24 cellular contexts compared by ENCODE assay signal in the genomic region with DNA sequence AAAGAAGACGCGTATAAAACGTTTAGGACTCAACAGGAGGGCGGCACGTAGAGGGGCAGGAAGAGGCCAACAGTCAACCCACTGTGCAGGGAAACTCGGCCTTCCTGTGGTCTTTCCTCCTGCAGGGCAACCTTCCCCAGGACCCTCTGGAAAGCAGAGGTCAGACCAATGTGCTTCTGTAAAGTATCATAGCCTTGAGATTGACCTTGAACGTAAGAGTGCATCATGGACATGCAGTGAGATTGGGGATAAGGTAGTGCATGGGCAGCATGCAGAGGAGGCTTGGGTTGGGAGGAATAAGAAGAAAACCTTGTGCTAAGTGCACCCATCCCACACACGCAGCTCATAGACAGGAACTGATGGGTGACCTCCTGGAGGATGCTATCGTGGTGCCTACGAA. TPM values are rescaled to one million over a fixed set of nuclear protein-coding genes. Genes with fewer than 3 reads are reported as not detected.
DNase-seq lines count a peak whose midpoint lies in the region; ATAC-seq, FAIRE-seq and TF ChIP-seq lines count a peak whose summit lies in the region.
"Had no signal": no experiment of that assay in that cellular context is flagged by ENCODE, and none has a peak within 500 bp of the region (broad histone marks: within the 10 kb centered on the region; RNA-seq: fewer than 3 reads in every experiment).

No MANE protein-coding gene starts in this region.

- DNase-seq in A549 (ENCODE audit: low read depth in 1 of 2, low spot score in 1 of 2) (no peak), esophagus muscularis mucosa (ENCODE audit: extremely low spot score) (peak; percentile 79), ureter (ENCODE audit: low spot score) (peak; percentile 3), stomach (no peak), erythroblast (lab: John Stamatoyannopoulos, UW) (no peak), UCSD-AML1 (lab: John Stamatoyannopoulos, UW; ENCODE audit: unreplicated experiment) (no peak)
- no peak for DNase-seq in activated CD4-positive, alpha-beta memory T cell treated with anti-CD3 and anti-CD28 coated beads, Interleukin-2, amount 10 ng/mL, durations not matched to agents 7 days and 5 days
- DNase-seq: 8988T; AML-193; Caco-2; Calu3; CD4-positive, alpha-beta T cell; CD8-positive, alpha-beta T cell; DMS79 treated with DMSO at 0.1 percent for 48 hours; GF-D8 had no signal

- H3K4me1 Mint-ChIP-seq in activated CD4-positive, alpha-beta memory T cell treated with anti-CD3 and anti-CD28 coated beads, Interleukin-2, amount 10 ng/mL, durations not matched to agents 7 days and 5 days, result no peaks in the 10 kb centered on the region
- H3K4me1 Mint-ChIP-seq: B cell had no signal

- H3K4me1 ChIP-seq in A549 (no peaks in the 10 kb centered on the region), HEK293 (ENCODE audit: control insufficient read depth, insufficient read depth, low read length) (no peaks in the 10 kb centered on the region), esophagus muscularis mucosa (no peaks in the 10 kb centered on the region), stomach (no peaks in the 10 kb centered on the region)
- H3K4me1 ChIP-seq: Caco-2 had no signal

- CTCF ChIA-PET in A549 (lab: Yijun Ruan, JAX), result interaction anchor here (0.6 to 3.9 kb wide), 8 partner anchors 11 to 379 kb away, joined by 3 to 26 read pairs (median 3); no protein-coding TSS in a partner anchor
- CTCF ChIA-PET in HEK293 (lab: Yijun Ruan, JAX), result interaction anchor here (0.9 kb wide), 1 partner anchor 18 kb away, joined by 3 read pairs; no protein-coding TSS in a partner anchor
- CTCF ChIA-PET in activated CD4-positive, alpha-beta memory T cell treated with anti-CD3 and anti-CD28 coated beads, Interleukin-2, amount 10 ng/mL, durations not matched to agents 7 days and 5 days (lab: Charles Lee), result no interaction called here

- TF ChIP-seq CTCF in A549 (IDR thresholded peaks at IDR 0.05) (no peak), HEK293 (tag by site-specific recombination; IDR thresholded peaks at IDR 0.05) (no peak), esophagus muscularis mucosa (IDR thresholded peaks at IDR 0.05) (no peak), stomach (IDR thresholded peaks at IDR 0.05) (no peak)

- H3K4me3 ChIP-seq in A549 (no peak overlapping the region), HEK293 (ENCODE audit: low read depth, low read length) (no peak overlapping the region), esophagus muscularis mucosa (no peak overlapping the region), stomach (no peak overlapping the region)
- H3K4me3 ChIP-seq: BLaER1 treated with 17β-estradiol and CSF1 and Interleukin-3, amounts not matched to agents 10 nM and 100 nM had no signal

- intact Hi-C loops in esophagus muscularis mucosa (cut with DNase I), result no loop called here
- intact Hi-C loops in stomach (cut with DNase I; ENCODE audit: low total_unique reads), result no loop called here

- H3K36me3 ChIP-seq in HEK293 (ENCODE audit: control insufficient read depth in 2 of 2, insufficient read depth in 1 of 2, low read length in 2 of 2), result no peaks in the 10 kb centered on the region
- no peaks in the 10 kb centered on the region for H3K36me3 ChIP-seq in esophagus muscularis mucosa
- H3K36me3 ChIP-seq in stomach, result no peaks in the 10 kb centered on the region
- H3K36me3 ChIP-seq: BLaER1 treated with 17β-estradiol and CSF1 and Interleukin-3, amounts not matched to agents 10 nM and 100 nM had no signal

- POLR2A ChIA-PET in A549 (lab: Yijun Ruan, JAX) (no interaction called here), HEK293 (lab: Yijun Ruan, JAX) (no interaction called here)
- POLR2A ChIA-PET in activated CD4-positive, alpha-beta memory T cell treated with anti-CD3 and anti-CD28 coated beads, Interleukin-2, amount 10 ng/mL, durations not matched to agents 7 days and 5 days (lab: Charles Lee), result no interaction called here

- H3K9me3 ChIP-seq in A549, result no peaks in the 10 kb centered on the region
- no peaks in the 10 kb centered on the region for H3K9me3 ChIP-seq in HEK293 (ENCODE audit: control insufficient read depth, insufficient read depth, low read depth, low read length)
- H3K9me3 ChIP-seq in esophagus muscularis mucosa, result no peaks in the 10 kb centered on the region
- H3K9me3 ChIP-seq in stomach, result no peaks in the 10 kb centered on the region
- H3K9me3 ChIP-seq: BLaER1 treated with 17β-estradiol and CSF1 and Interleukin-3, amounts not matched to agents 10 nM and 100 nM; Caco-2 had no signal

- TF ChIP-seq RAD21 in A549 (conservative IDR thresholded peaks at IDR 0.05 in 1 of 2, IDR thresholded peaks at IDR 0.05 in 1 of 2), result no peak

- H3K27ac Mint-ChIP-seq in activated CD4-positive, alpha-beta memory T cell treated with anti-CD3 and anti-CD28 coated beads, Interleukin-2, amount 10 ng/mL, durations not matched to agents 7 days and 5 days, result no peak overlapping the region
- H3K27ac Mint-ChIP-seq: B cell; CD4-positive, alpha-beta T cell; CD8-positive, alpha-beta T cell had no signal

- H3K27me3 ChIP-seq in esophagus muscularis mucosa (peaks cover 0 to 35% (median 0%) of the 10 kb centered on the region in 4 donors), stomach (peaks cover 0 to 52% (median 6%) of the 10 kb centered on the region in 3 donors)

- no peak for ATAC-seq in A549
- ATAC-seq: CD8-positive, alpha-beta T cell had no signal

- peak; percentile 89 for FAIRE-seq in A549 (lab: Jason Lieb, UNC)
- FAIRE-seq: A204.1, D721Med, G401.6, GM12891, GM19239 had no signal

- H3K9me3 Mint-ChIP-seq in activated CD4-positive, alpha-beta memory T cell treated with anti-CD3 and anti-CD28 coated beads, Interleukin-2, amount 10 ng/mL, durations not matched to agents 7 days and 5 days, result no peaks in the 10 kb centered on the region
- H3K9me3 Mint-ChIP-seq: CD4-positive, alpha-beta T cell; CD8-positive, alpha-beta T cell had no signal

- peaks cover 4% of the 10 kb centered on the region for H3K27me3 Mint-ChIP-seq in activated CD4-positive, alpha-beta memory T cell treated with anti-CD3 and anti-CD28 coated beads, Interleukin-2, amount 10 ng/mL, durations not matched to agents 7 days and 5 days

- no peak overlapping the region for H3K4me3 Mint-ChIP-seq in activated CD4-positive, alpha-beta memory T cell treated with anti-CD3 and anti-CD28 coated beads, Interleukin-2, amount 10 ng/mL, durations not matched to agents 7 days and 5 days
- H3K4me3 Mint-ChIP-seq: B cell; CD4-positive, alpha-beta T cell; CD8-positive, alpha-beta T cell had no signal

- no peak overlapping the region for H3K27ac ChIP-seq in A549
- H3K27ac ChIP-seq in HEK293 (ENCODE audit: extremely low read depth, low read depth, low read length), result no peak overlapping the region
- H3K27ac ChIP-seq in esophagus muscularis mucosa (replicated peaks in 1 of 4), result no peak overlapping the region
- no peak overlapping the region for H3K27ac ChIP-seq in stomach
- H3K27ac ChIP-seq: BLaER1 treated with 17β-estradiol and CSF1 and Interleukin-3, amounts not matched to agents 10 nM and 100 nM; C4-2B had no signal

- 70% methylated on average over 10 of the region's 10 CpGs for WGBS in A549 (ENCODE audit: missing lambda C conversion rate)
- WGBS in esophagus muscularis mucosa, result 90% methylated on average over 10 of the region's 10 CpGs
- WGBS in stomach, 5 donors, result 78 to 93% (median 91%) methylated on average over 10 of the region's 10 CpGs

- TF ChIP-seq POLR2A in A549 (IDR thresholded peaks at IDR 0.05; ENCODE audit: low read length), result no peak
- no peak for TF ChIP-seq POLR2A in esophagus muscularis mucosa (IDR thresholded peaks at IDR 0.05; ENCODE audit: low read depth)
- no peak for TF ChIP-seq POLR2A in stomach (IDR thresholded peaks at IDR 0.05)
- TF ChIP-seq POLR2A in erythroblast (IDR thresholded peaks at IDR 0.05; ENCODE audit: low read length), result no peak

- TF ChIP-seq EP300 in A549 (IDR thresholded peaks at IDR 0.05) (no peak), esophagus muscularis mucosa (IDR thresholded peaks at IDR 0.05) (no peak), stomach (IDR thresholded peaks at IDR 0.05) (no peak)

- no peaks in the 10 kb centered on the region for H3K36me3 Mint-ChIP-seq in activated CD4-positive, alpha-beta memory T cell treated with anti-CD3 and anti-CD28 coated beads, Interleukin-2, amount 10 ng/mL, durations not matched to agents 7 days and 5 days (ENCODE audit: low read depth)
- H3K36me3 Mint-ChIP-seq: CD8-positive, alpha-beta T cell had no signal

- H3K4me2 ChIP-seq in A549, result no peak overlapping the region
- H3K4me2 ChIP-seq: BLaER1 treated with 17β-estradiol and CSF1 and Interleukin-3, amounts not matched to agents 10 nM and 100 nM had no signal

TF ChIP-seq in HEK293, 187 proteins besides CTCF, POLR2A, EP300 and RAD21:
- TF ChIP-seq EGR2 (tag by site-specific recombination; IDR thresholded peaks at IDR 0.05; ENCODE audit: low read depth) (0 out of 2 replicates have a peak, but pooled peaks have one; percentile 27), SP2 (tag by site-specific recombination; IDR thresholded peaks at IDR 0.05) (no peak)

RNA-seq across cellular contexts. Expression of a gene that starts 34.0 kb away (rescaled TPM):
- polyA plus RNA-seq in A549 (2011; rRNA removed) (49.8 and 50.1 TPM in 2 replicates), A549 (2017; fragmentation: RNase III; extraction: RNeasy Plus Mini Kit Qiagen cat#74134 plus additional on column Dnase treatment) (14.0 to 14.9 TPM (median 14.6 TPM) in 3 replicates), stomach (1 to 10 TPM; 2.8 to 5.0 (median 3.2) TPM)
- 11.6 and 12.2 TPM in 2 replicates for polyA plus RNA-seq in A549 (2012; cell fraction: cytosol; rRNA removed)
- polyA plus RNA-seq in A549 (2012; cell fraction: nucleus; rRNA removed), result 8.4 and 11.3 TPM in 2 replicates
- polyA minus RNA-seq in A549 (2011; rRNA and poly(A)+ RNA removed), result 40.2 and 42.9 TPM in 2 replicates
- total RNA-seq in esophagus muscularis mucosa (10 to 100 TPM; 12.6 to 19.1 (median 17.9) TPM), ureter (37.5 TPM), stomach (10 to 100 TPM; 14.0 to 76.5 (median 42.2) TPM)
- 10 to 100 TPM; 23.4 to 23.7 TPM for total RNA-seq in activated CD4-positive, alpha-beta memory T cell treated with anti-CD3 and anti-CD28 coated beads, Interleukin-2, amount 10 ng/mL, durations not matched to agents 7 days and 5 days

Comparison
In these comparisons a context has a peak if more than half of its experiments do, and no peak if none do; other contexts are left out.
1. DNase-seq: peak in esophagus muscularis mucosa (single experiment) and ureter (single experiment); none in A549 (0 of 2), stomach (single experiment), activated CD4-positive, alpha-beta memory T cell treated with anti-CD3 and anti-CD28 coated beads, Interleukin-2, amount 10 ng/mL, durations not matched to agents 7 days and 5 days (single experiment), erythroblast (0 of 2) and UCSD-AML1 (single experiment).